Comparison of ENCODE assay signal across 8 cellular contexts in the genomic region with DNA sequence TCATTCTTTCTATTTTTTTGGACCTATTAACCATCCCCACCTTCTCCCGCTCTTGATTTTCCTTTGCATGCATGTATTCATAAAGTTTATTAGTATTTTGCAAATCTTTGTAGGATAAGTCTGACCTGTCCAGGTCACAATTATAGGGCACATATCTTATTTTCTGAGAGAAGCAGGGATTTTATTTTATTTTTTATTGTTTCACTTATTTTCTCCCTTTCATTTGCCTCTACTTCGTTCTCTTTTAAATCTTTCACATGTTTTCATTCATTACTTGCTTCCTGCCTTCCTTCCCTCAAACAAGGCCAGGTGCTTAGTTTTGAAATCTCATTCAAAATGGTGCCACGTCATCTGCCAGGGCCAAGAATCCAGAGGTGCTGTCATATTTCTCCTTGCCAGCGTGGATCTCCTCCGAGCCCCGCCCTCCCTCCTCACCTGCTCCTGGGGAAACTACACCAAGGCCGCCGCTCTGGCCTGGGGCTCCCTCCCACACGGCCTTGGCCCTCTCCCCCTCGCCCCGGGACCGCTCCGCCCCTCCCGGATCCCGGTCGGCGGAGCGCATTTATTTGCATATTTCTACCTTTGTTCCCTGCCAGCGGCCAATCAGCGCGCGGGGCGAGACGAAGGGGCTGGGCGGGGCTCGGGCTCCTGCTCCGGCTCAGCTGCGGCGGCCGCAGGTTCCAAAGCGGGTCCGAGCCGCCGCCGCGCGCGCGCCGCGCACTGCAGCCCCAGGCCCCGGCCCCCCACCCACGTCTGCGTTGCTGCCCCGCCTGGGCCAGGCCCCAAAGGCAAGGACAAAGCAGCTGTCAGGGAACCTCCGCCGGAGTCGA. TPM values are rescaled to one million over a fixed set of nuclear protein-coding genes. Genes with fewer than 3 reads are reported as not detected.
DNase-seq lines count a peak whose midpoint lies in the region; ATAC-seq and TF ChIP-seq lines count a peak whose summit lies in the region.

Gene TSPAN13, plus strand, starts transcription at position 654 of the 830 bp plus-strand sequence. CDS start 213 bp downstream, outside the sequence.

- H3K4me1 Mint-ChIP-seq in WTC11, result peaks cover 32% of the 10 kb centered on the region

- peak; percentile 80 for ATAC-seq in HG03139 (IDR thresholded peaks at IDR 0.05; ENCODE audit: unreplicated experiment)
- ATAC-seq in WTC11, result peak; percentile 96

- intact Hi-C loops in colonic mucosa (cut with DNase I), result no loop called here

- H3K4me3 ChIP-seq in colonic mucosa (peak within 1 kb of the TSS; percentile 87), kidney epithelial cell (ENCODE audit: low read depth, low read length) (peak within 1 kb of the TSS; percentile 87)

- no peaks in the 10 kb centered on the region for H3K27me3 ChIP-seq in colonic mucosa
- H3K27me3 ChIP-seq in kidney epithelial cell (ENCODE audit: control insufficient read depth, insufficient read depth, low read length), result no peaks in the 10 kb centered on the region

- 0 out of 2 replicates have a peak, but pooled peaks cover 8% of the 10 kb centered on the region for H3K27me3 Mint-ChIP-seq in WTC11 (ENCODE audit: low read depth)

- no peaks in the 10 kb centered on the region for H3K4me1 ChIP-seq in colonic mucosa

- TF ChIP-seq CTCF in GM13977 (IDR thresholded peaks at IDR 0.05; ENCODE audit: extremely low read depth, insufficient read depth, missing control alignments) (no peak), WTC11 (IDR thresholded peaks at IDR 0.05) (no peak), colonic mucosa (IDR thresholded peaks at IDR 0.05) (no peak), kidney epithelial cell (IDR thresholded peaks at IDR 0.05; ENCODE audit: insufficient read depth, low read length, poor library complexity, severe bottlenecking) (no peak)

- peak within 1 kb of the TSS; percentile 96 for H3K27ac Mint-ChIP-seq in WTC11

- H3K9ac ChIP-seq in colonic mucosa (ENCODE audit: low read depth in 2 of 2, low read length in 2 of 2), result peak within 1 kb of the TSS; percentile 57 to 90

- in situ Hi-C loops in GM13977 (cut with MboI; ENCODE audit: low pct_unique_long_range_greater_than_20kb, low sequenced_read_pairs, unreplicated experiment), result no loop called here

- H3K9me3 Mint-ChIP-seq in WTC11, result no peaks in the 10 kb centered on the region

- CTCF ChIA-PET in WTC11 (lab: Charles Lee), result interaction anchor here (1.8 kb wide), 1 partner anchor 58 kb away, joined by 9 read pairs; no protein-coding TSS in a partner anchor

- DNase-seq in GM13977 (ENCODE audit: low spot score), result peak; percentile 31
- peak; percentile 83 for DNase-seq in NCI-H2227 treated with DMSO at 0.1 percent for 48 hours (lab: John Stamatoyannopoulos, UW)
- DNase-seq in WTC11 (ENCODE audit: low spot score), result peak; percentile 97
- peak; percentile 96 for DNase-seq in colonic mucosa
- peak; percentile 54 for DNase-seq in kidney epithelial cell (ENCODE audit: low read depth)
- peak; percentile 35 to 61 (median 50) for DNase-seq in stimulated activated CD4-positive, alpha-beta T cell treated with anti-CD3 and anti-CD28 coated beads, Interleukin-12 subunit alpha, Interleukin-12 subunit beta, amount 100 ng/mL, for 48 hours (ENCODE audit: low read depth in 2 of 3, low spot score in 1 of 3)
- no peak for DNase-seq in inferior parietal cortex (ENCODE audit: extremely low spot score)

- H3K27ac ChIP-seq in colonic mucosa, result peak within 1 kb of the TSS; percentile 83

- POLR2A ChIA-PET in WTC11 (lab: Charles Lee), result no interaction called here

- no peaks in the 10 kb centered on the region for H3K36me3 ChIP-seq in colonic mucosa
- no peaks in the 10 kb centered on the region for H3K36me3 ChIP-seq in kidney epithelial cell (ENCODE audit: control insufficient read depth, insufficient read depth, low read length)

- H3K9me3 ChIP-seq in colonic mucosa, result no peaks in the 10 kb centered on the region

- H3K4me3 Mint-ChIP-seq in WTC11, result peak within 1 kb of the TSS; percentile 87

- no peaks in the 10 kb centered on the region for H3K36me3 Mint-ChIP-seq in WTC11

TF ChIP-seq in WTC11, 78 proteins besides CTCF, POLR2A, EP300 and RAD21:
- TF ChIP-seq, protein P1, sequence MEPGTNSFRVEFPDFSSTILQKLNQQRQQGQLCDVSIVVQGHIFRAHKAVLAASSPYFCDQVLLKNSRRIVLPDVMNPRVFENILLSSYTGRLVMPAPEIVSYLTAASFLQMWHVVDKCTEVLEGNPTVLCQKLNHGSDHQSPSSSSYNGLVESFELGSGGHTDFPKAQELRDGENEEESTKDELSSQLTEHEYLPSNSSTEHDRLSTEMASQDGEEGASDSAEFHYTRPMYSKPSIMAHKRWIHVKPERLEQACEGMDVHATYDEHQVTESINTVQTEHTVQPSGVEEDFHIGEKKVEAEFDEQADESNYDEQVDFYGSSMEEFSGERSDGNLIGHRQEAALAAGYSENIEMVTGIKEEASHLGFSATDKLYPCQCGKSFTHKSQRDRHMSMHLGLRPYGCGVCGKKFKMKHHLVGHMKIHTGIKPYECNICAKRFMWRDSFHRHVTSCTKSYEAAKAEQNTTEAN (CRISPR knock-in tag; IDR thresholded peaks at IDR 0.05), result no peak
- no peak for TF ChIP-seq HMGA2 (CRISPR knock-in tag; IDR thresholded peaks at IDR 0.05)
- TF ChIP-seq ZNF396 (CRISPR knock-in tag; IDR thresholded peaks at IDR 0.05; ENCODE audit: borderline replicate concordance), result no peak
- no peak for TF ChIP-seq JUN (CRISPR knock-in tag; IDR thresholded peaks at IDR 0.05)
- no peak for TF ChIP-seq ATF1 (CRISPR knock-in tag; IDR thresholded peaks at IDR 0.05)
- TF ChIP-seq ZNF317 (CRISPR knock-in tag; IDR thresholded peaks at IDR 0.05; ENCODE audit: borderline replicate concordance, low read depth), result no peak
- TF ChIP-seq EMX1 (CRISPR knock-in tag; IDR thresholded peaks at IDR 0.05), result no peak
- TF ChIP-seq SP1 (CRISPR knock-in tag; conservative IDR thresholded peaks at IDR 0.05), result peak; percentile 37; the same call in 1 of the 2 replicates
- TF ChIP-seq NFYB (CRISPR knock-in tag; conservative IDR thresholded peaks at IDR 0.05; ENCODE audit: low read depth), result peak; percentile 73
- TF ChIP-seq ZNF512 (CRISPR knock-in tag; IDR thresholded peaks at IDR 0.05; ENCODE audit: borderline replicate concordance), result 0 out of 2 replicates have a peak, but pooled peaks have one; percentile 86
- TF ChIP-seq, protein P2, sequence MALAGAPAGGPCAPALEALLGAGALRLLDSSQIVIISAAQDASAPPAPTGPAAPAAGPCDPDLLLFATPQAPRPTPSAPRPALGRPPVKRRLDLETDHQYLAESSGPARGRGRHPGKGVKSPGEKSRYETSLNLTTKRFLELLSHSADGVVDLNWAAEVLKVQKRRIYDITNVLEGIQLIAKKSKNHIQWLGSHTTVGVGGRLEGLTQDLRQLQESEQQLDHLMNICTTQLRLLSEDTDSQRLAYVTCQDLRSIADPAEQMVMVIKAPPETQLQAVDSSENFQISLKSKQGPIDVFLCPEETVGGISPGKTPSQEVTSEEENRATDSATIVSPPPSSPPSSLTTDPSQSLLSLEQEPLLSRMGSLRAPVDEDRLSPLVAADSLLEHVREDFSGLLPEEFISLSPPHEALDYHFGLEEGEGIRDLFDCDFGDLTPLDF (CRISPR knock-in tag; IDR thresholded peaks at IDR 0.05), result no peak
- no peak for TF ChIP-seq E2F4 (CRISPR knock-in tag; IDR thresholded peaks at IDR 0.05; ENCODE audit: borderline replicate concordance, low read depth)
- TF ChIP-seq NR3C1 (CRISPR knock-in tag; conservative IDR thresholded peaks at IDR 0.05; ENCODE audit: low read depth), result no peak
- TF ChIP-seq ZBTB21 (CRISPR knock-in tag; IDR thresholded peaks at IDR 0.05; ENCODE audit: borderline replicate concordance), result no peak
TF ChIP-seq in WTC11: peak in this region for 3.

RNA-seq across cellular contexts. Expression of gene TSPAN13, which starts in this region (rescaled TPM):
- total RNA-seq in WTC11 (2021) (30.4 to 32.7 TPM (median 32.0 TPM) in 3 replicates), colonic mucosa (100 to 1,000 TPM; 151 to 156 TPM), kidney epithelial cell (15.5 and 16.7 TPM in 2 replicates)
